Comparison of ENCODE assay signal across 23 cellular contexts in genomic region chr6:119121367-119121766, GRCh38. TPM values are rescaled to one million over a fixed set of nuclear protein-coding genes. Genes with fewer than 3 reads are reported as not detected.
DNase-seq lines count a peak whose midpoint lies in the region; ATAC-seq, FAIRE-seq and TF ChIP-seq lines count a peak whose summit lies in the region.
"Had no signal": no experiment of that assay in that cellular context is flagged by ENCODE, and none has a peak within 500 bp of the region (broad histone marks: within the 10 kb centered on the region; RNA-seq: fewer than 3 reads in every experiment).

No MANE protein-coding gene starts in this region.

- in situ Hi-C loops in IMR-90 (cut with MboI; ENCODE audit: low sequenced_read_pairs), result no loop called here
- in situ Hi-C loops in K562 (cut with MboI), result no loop called here

- no peak for ATAC-seq in A549
- ATAC-seq in IMR-90 (ENCODE audit: low read depth), result no peak
- no peak for ATAC-seq in K562
- ATAC-seq in HG03025 (IDR thresholded peaks at IDR 0.05; ENCODE audit: low FRiP score, unreplicated experiment), result no peak
- ATAC-seq: CD8-positive, alpha-beta T cell had no signal

- TF ChIP-seq RAD21 in A549 (conservative IDR thresholded peaks at IDR 0.05 in 1 of 2, IDR thresholded peaks at IDR 0.05 in 1 of 2) (no peak), IMR-90 (IDR thresholded peaks at IDR 0.05; ENCODE audit: low read length) (no peak), K562 (CRISPR knock-in tag; conservative IDR thresholded peaks at IDR 0.05 in 1 of 2, IDR thresholded peaks at IDR 0.05 in 1 of 2) (no peak)

- no peaks in the 10 kb centered on the region for H3K4me1 ChIP-seq in A549
- H3K4me1 ChIP-seq in A673 (ENCODE audit: insufficient read depth, low read length, poor library complexity, severe bottlenecking), result peaks cover 12% of the 10 kb centered on the region
- H3K4me1 ChIP-seq in IMR-90 (ENCODE audit: control insufficient read depth, insufficient read depth, low read length), result no peaks in the 10 kb centered on the region
- H3K4me1 ChIP-seq in K562 (replicated peaks in 1 of 2; ENCODE audit: control insufficient read depth in 2 of 2, insufficient read depth in 2 of 2, low read length in 2 of 2), result no peaks in the 10 kb centered on the region

- H3K9me3 ChIP-seq in A549 (no peaks in the 10 kb centered on the region), A673 (ENCODE audit: low read depth, low read length, poor library complexity, severe bottlenecking) (no peaks in the 10 kb centered on the region), IMR-90 (ENCODE audit: control insufficient read depth, insufficient read depth, low read length) (no peaks in the 10 kb centered on the region; the same call in 1 of the 2 replicates), K562 (replicated peaks; ENCODE audit: control insufficient read depth, insufficient read depth, low read depth, low read length) (no peaks in the 10 kb centered on the region)
- H3K9me3 ChIP-seq: BE2C, BLaER1, Caco-2 had no signal

- H3K4me2 ChIP-seq in A549 (no peak overlapping the region), IMR-90 (ENCODE audit: low read depth, low read length) (no peak overlapping the region), K562 (ENCODE audit: insufficient read depth, low read length) (no peak overlapping the region)
- H3K4me2 ChIP-seq: BLaER1 had no signal

- POLR2A ChIA-PET in A549 (lab: Yijun Ruan, JAX) (no interaction called here), A673 (lab: Charles Lee; ENCODE audit: low non-redundant PET) (no interaction called here), IMR-90 (lab: Charles Lee; ENCODE audit: unreplicated experiment) (no interaction called here), K562 (lab: Yijun Ruan, JAX) (no interaction called here)

- TF ChIP-seq POLR2A in A549 (IDR thresholded peaks at IDR 0.05; ENCODE audit: low read length), result no peak
- no peak for TF ChIP-seq POLR2A in IMR-90 (IDR thresholded peaks at IDR 0.05; ENCODE audit: low read depth, low read length)
- TF ChIP-seq POLR2A in K562 (conservative IDR thresholded peaks at IDR 0.05), result no peak

- H3K23ac ChIP-seq in IMR-90 (ENCODE audit: low read depth, low read length), result no peak overlapping the region

- no peak overlapping the region for H2AK5ac ChIP-seq in IMR-90 (ENCODE audit: low read depth, low read length)

- H3K27me3 ChIP-seq in A673 (replicated peaks; ENCODE audit: insufficient read depth, low read depth, low read length, poor library complexity) (peaks cover 7% of the 10 kb centered on the region), IMR-90 (ENCODE audit: control insufficient read depth, insufficient read depth, low read length) (no peaks in the 10 kb centered on the region), K562 (ENCODE audit: control insufficient read depth in 2 of 2, insufficient read depth in 2 of 2, low read length in 2 of 2) (no peaks in the 10 kb centered on the region)
- H3K27me3 ChIP-seq: BE2C, BLaER1 had no signal

- CTCF ChIA-PET in A549 (lab: Yijun Ruan, JAX) (interaction anchor here (0.6 kb wide), 1 partner anchor 1303 kb away, joined by 3 read pairs; no protein-coding TSS in a partner anchor), A673 (lab: Charles Lee) (no interaction called here), IMR-90 (lab: Yijun Ruan, JAX) (no interaction called here), K562 (lab: Yijun Ruan, JAX; ENCODE audit: low intra/inter-chr PET ratio) (no interaction called here)

- no peak overlapping the region for H4K5ac ChIP-seq in IMR-90 (ENCODE audit: low read depth, low read length)

- no peak overlapping the region for H3K4me3 ChIP-seq in A549
- H3K4me3 ChIP-seq in A673 (ENCODE audit: low read depth, low read length, poor library complexity, severe bottlenecking), result no peak overlapping the region
- H3K4me3 ChIP-seq in IMR-90 (ENCODE audit: insufficient read depth, low read depth, low read length), result no peak overlapping the region
- no peak overlapping the region for H3K4me3 ChIP-seq in K562
- H3K4me3 ChIP-seq: BLaER1 had no signal

- DNase-seq in A549 (ENCODE audit: low read depth in 1 of 2, low spot score in 1 of 2) (no peak), A673 (ENCODE audit: low spot score) (peak; percentile 26), IMR-90 (no peak), K562 (ENCODE audit: extremely low read depth in 1 of 4, low spot score in 3 of 4) (no peak), COLO668 (lab: John Stamatoyannopoulos, UW; ENCODE audit: unreplicated experiment) (no peak)
- DNase-seq in stimulated activated naive CD4-positive, alpha-beta T cell treated with Interleukin-2 at 50 U/mL for 16 hours (lab: John Stamatoyannopoulos, UW), result no peak
- DNase-seq: 8988T; ACHN; BE2C; C1 segment of cervical spinal cord; Caco-2; Calu3; CD4-positive, alpha-beta T cell; CD8-positive, alpha-beta T cell; DMS79 treated with DMSO at 0.1 percent for 48 hours; GF-D8 had no signal

- no peak overlapping the region for H3K9ac ChIP-seq in IMR-90 (ENCODE audit: low read depth, low read length)
- no peak overlapping the region for H3K9ac ChIP-seq in K562 (ENCODE audit: insufficient read depth in 1 of 2, low read depth in 2 of 2, low read length in 2 of 2)
- H3K9ac ChIP-seq: BLaER1 had no signal

- H2AFZ ChIP-seq in IMR-90 (replicated peaks; ENCODE audit: low read length, poor library complexity) (no peak overlapping the region), K562 (ENCODE audit: low read depth, low read length) (no peak overlapping the region)

- H3K27ac ChIP-seq in A549 (no peak overlapping the region), A673 (ENCODE audit: low read depth, low read length, poor library complexity, severe bottlenecking) (no peak overlapping the region), IMR-90 (ENCODE audit: insufficient read depth, low read length) (no peak overlapping the region), K562 (ENCODE audit: extremely low read depth, low read depth, low read length) (no peak overlapping the region)
- H3K27ac ChIP-seq: BLaER1 had no signal

- H4K91ac ChIP-seq in IMR-90 (ENCODE audit: insufficient read depth, low read depth, low read length), result no peak overlapping the region

- no peak overlapping the region for H3K56ac ChIP-seq in IMR-90 (ENCODE audit: extremely low read depth, insufficient read depth, low read length)

- no peak overlapping the region for H2BK20ac ChIP-seq in IMR-90 (ENCODE audit: low read depth, low read length)

- H4K20me1 ChIP-seq in IMR-90 (ENCODE audit: insufficient read depth, low read length) (no peaks in the 10 kb centered on the region), K562 (replicated peaks; ENCODE audit: control insufficient read depth, insufficient read depth, low read length) (no peaks in the 10 kb centered on the region)
- H4K20me1 ChIP-seq: BLaER1 had no signal

- dilution Hi-C loops in IMR-90 (cut with HindIII; ENCODE audit: low sequenced_read_pairs, unreplicated experiment), result no loop called here

- BruUV-seq in A673 (replicated peaks; lab: Mats Ljungman, UMichigan), result no TSS peak
- no TSS peak for BruUV-seq in IMR-90 (replicated peaks; lab: Mats Ljungman, UMichigan)
- BruUV-seq in K562 (replicated peaks; lab: Mats Ljungman, UMichigan), result no TSS peak

- H3K14ac ChIP-seq in IMR-90 (replicated peaks; ENCODE audit: low read depth, low read length), result no peak overlapping the region

- no peaks in the 10 kb centered on the region for H3K79me2 ChIP-seq in K562 (ENCODE audit: control insufficient read depth, insufficient read depth, low read length)

- no peak overlapping the region for H3K18ac ChIP-seq in IMR-90 (ENCODE audit: low read depth, low read length)

- no peak for TF ChIP-seq EP300 in A549 (IDR thresholded peaks at IDR 0.05)
- TF ChIP-seq EP300 in K562 (IDR thresholded peaks at IDR 0.05; ENCODE audit: low read length), result no peak

- H3K9me1 ChIP-seq in IMR-90 (ENCODE audit: insufficient read depth, low read length) (no peaks in the 10 kb centered on the region), K562 (ENCODE audit: control insufficient read depth, insufficient read depth, low read length) (no peaks in the 10 kb centered on the region)

- no peak overlapping the region for H4K8ac ChIP-seq in IMR-90 (ENCODE audit: low read depth in 2 of 2, low read length in 2 of 2)

- no peaks in the 10 kb centered on the region for H3K79me1 ChIP-seq in IMR-90 (ENCODE audit: low read depth in 1 of 2, low read length in 2 of 2)

- FAIRE-seq in A549 (lab: Jason Lieb, UNC), result no peak
- FAIRE-seq in K562 (lab: Jason Lieb, UNC), result no peak
- FAIRE-seq: A204.1, D721Med, G401.6, GM12891, GM19239 had no signal

- TF ChIP-seq CTCF in A549 (IDR thresholded peaks at IDR 0.05), result no peak
- TF ChIP-seq CTCF in A673 (conservative IDR thresholded peaks at IDR 0.05; ENCODE audit: low read depth, low read length), result no peak
- TF ChIP-seq CTCF in IMR-90 (conservative IDR thresholded peaks at IDR 0.05; ENCODE audit: low read depth, low read length), result no peak
- TF ChIP-seq CTCF in K562 (IDR thresholded peaks at IDR 0.05 in 2 of 3, conservative IDR thresholded peaks at IDR 0.05 in 1 of 3; ENCODE audit: insufficient read depth in 2 of 3, low read depth in 1 of 3, low read length in 3 of 3), result no peak

- H2BK120ac ChIP-seq in IMR-90 (ENCODE audit: low read depth, low read length), result no peak overlapping the region

- WGBS in A549 (ENCODE audit: missing lambda C conversion rate), result 72% methylated on average over 4 of the region's 4 CpGs
- no CpG with 5 or more reads among the region's 4 CpGs for WGBS in IMR-90 (ENCODE audit: extremely low coverage in 2 of 2, insufficient read length in 1 of 2), 2 experiments
- 82% methylated on average over 4 of the region's 4 CpGs for WGBS in K562 (ENCODE audit: insufficient coverage, low coverage, missing lambda C conversion rate)

- intact Hi-C loops in A673 (cut with micrococcal nuclease; ENCODE audit: unreplicated experiment), result no loop called here
- intact Hi-C loops in IMR-90 (cut with micrococcal nuclease), result no loop called here
- intact Hi-C loops in K562 (cut with micrococcal nuclease), result no loop called here

- no peak overlapping the region for H2AK9ac ChIP-seq in IMR-90 (replicated peaks; ENCODE audit: low read depth, low read length, poor library complexity)

- H2BK15ac ChIP-seq in IMR-90 (ENCODE audit: low read depth, low read length), result no peak overlapping the region

- H3K4ac ChIP-seq in IMR-90 (ENCODE audit: low read depth, low read length), result no peak overlapping the region

- no peak overlapping the region for H2BK5ac ChIP-seq in IMR-90 (ENCODE audit: low read depth, low read length, poor library complexity, severe bottlenecking)

- no peaks in the 10 kb centered on the region for H3K36me3 ChIP-seq in A673 (ENCODE audit: insufficient read depth, low read length, poor library complexity, severe bottlenecking)
- H3K36me3 ChIP-seq in IMR-90 (ENCODE audit: control insufficient read depth, insufficient read depth, low read length), result no peaks in the 10 kb centered on the region
- H3K36me3 ChIP-seq in K562 (ENCODE audit: control insufficient read depth, insufficient read depth, low read length), result no peaks in the 10 kb centered on the region
- H3K36me3 ChIP-seq: BE2C, BLaER1 had no signal

RNA-seq across cellular contexts. Expression of gene FAM184A, which starts 42.9 kb away (rescaled TPM):
- polyA plus RNA-seq in A549 (2011; rRNA removed), result 0.03 and 0.06 TPM in 2 replicates
- polyA plus RNA-seq in A549 (2012; cell fraction: cytosol; rRNA removed), result not detected in 2 replicates
- polyA plus RNA-seq in A549 (2012; cell fraction: nucleus; rRNA removed), result not detected in 2 replicates
- 0.03 TPM in 1 of 3 replicates, not detected in the others for polyA plus RNA-seq in A549 (2017; fragmentation: RNase III; extraction: RNeasy Plus Mini Kit Qiagen cat#74134 plus additional on column Dnase treatment)
- not detected in 2 replicates for polyA minus RNA-seq in A549 (2011; rRNA and poly(A)+ RNA removed)
- total RNA-seq in A673 (2021), result 0.97 and 2.1 TPM in 2 replicates
- not detected in 2 replicates for total RNA-seq in IMR-90 (2012; rRNA removed)
- 0.03 and 0.07 TPM in 2 replicates for polyA plus RNA-seq in IMR-90 (2012; rRNA removed)
- 0.01 TPM in 1 of 2 replicates, not detected in the other for polyA plus RNA-seq in IMR-90 (2012; cell fraction: cytosol; rRNA removed)
- polyA plus RNA-seq in IMR-90 (2012; cell fraction: nucleus; rRNA removed; ENCODE audit: low replicate concordance), result 0.02 and 0.11 TPM in 2 replicates
- 4.1 and 23.9 TPM in 2 replicates for total RNA-seq in K562 (2011; cell fraction: chromatin; rRNA removed; ENCODE audit: low replicate concordance)
- 2.7 and 4.9 TPM in 2 replicates for total RNA-seq in K562 (2011; cell fraction: nucleolus; rRNA removed)
- 8.4 and 13.0 TPM in 2 replicates for total RNA-seq in K562 (2011; cell fraction: nucleoplasm; rRNA removed)
- 7.8 and 8.4 TPM in 2 replicates for total RNA-seq in K562 (2014; rRNA removed)
- total RNA-seq in K562 (2014; rRNA removed; fragmentation: Illumina TruSeq; extraction: Trizol), result 16.8 and 18.7 TPM in 2 replicates
- 15.1 and 15.7 TPM in 2 replicates for total RNA-seq in K562 (2015; rRNA removed; fragmentation: Illumina TruSeq; extraction: Trizol)
- total RNA-seq in K562 (2021), result 9.5 and 13.6 TPM in 2 replicates
- 10.7 and 13.1 TPM in 2 replicates for polyA plus RNA-seq in K562 (2011; rRNA removed)
- polyA plus RNA-seq in K562 (2011; cell fraction: cytosol; rRNA removed), result 1.9 and 4.1 TPM in 2 replicates
- 13.8 and 14.7 TPM in 2 replicates for polyA plus RNA-seq in K562 (2011; cell fraction: nucleus; rRNA removed)
- polyA plus RNA-seq in K562 (2012), result 6.3 and 8.8 TPM in 2 replicates
- 11.2 and 15.1 TPM in 2 replicates for polyA plus RNA-seq in K562 (2014; fragmentation: Illumina TruSeq; extraction: Trizol)
- 1 to 10 TPM; 6.4 to 9.3 TPM for polyA plus RNA-seq in K562 (2014; fragmentation: Nextera tagmentation; extraction: Ambion mirVana)
- polyA plus RNA-seq in K562 (2014; rRNA removed), result 9.9 and 10.1 TPM in 2 replicates
- 10.7 and 12.1 TPM in 2 replicates for polyA minus RNA-seq in K562 (2011; rRNA and poly(A)+ RNA removed)
- polyA minus RNA-seq in K562 (2011; cell fraction: cytosol; rRNA and poly(A)+ RNA removed), result 3.3 and 6.6 TPM in 2 replicates
- 13.3 and 16.1 TPM in 2 replicates for polyA minus RNA-seq in K562 (2011; cell fraction: nucleus; rRNA and poly(A)+ RNA removed)

Comparison
In these comparisons a context has a peak if more than half of its experiments do, and no peak if none do; other contexts are left out.
1. Of the 35 proteins assayed by ChIP-seq in both K562 and A549: peak only in K562: none; only in A549: none; in both: MAFK; in neither: 34.